Comparison of ENCODE assay signal across 19 cellular contexts in the genomic region with DNA sequence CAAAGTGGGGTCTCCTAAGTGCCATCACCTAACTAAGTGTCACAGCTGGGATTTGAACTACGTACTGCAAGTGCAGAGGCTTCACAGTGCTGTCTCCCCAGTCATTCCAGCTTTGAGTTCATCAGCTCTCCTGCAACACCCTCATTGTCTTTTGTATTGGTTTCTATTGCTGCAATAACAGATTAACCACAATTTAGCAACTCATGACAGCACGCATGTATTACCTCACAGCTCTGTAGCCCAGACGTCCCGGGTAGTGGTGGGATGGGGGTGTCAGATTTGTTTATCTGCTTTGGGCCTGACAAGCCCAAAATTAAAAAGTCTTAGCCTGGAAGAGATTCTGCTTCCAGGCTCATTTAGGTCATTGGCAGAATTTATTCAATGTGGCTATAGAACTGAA.
"Had no signal": no experiment of that assay in that cellular context is flagged by ENCODE, and none has a peak within 500 bp of the region (broad histone marks: within the 10 kb centered on the region; RNA-seq: fewer than 3 reads in every experiment).

No MANE protein-coding gene starts in this region.

- H3K9me3 ChIP-seq: ovary, psoas muscle, right atrium auricular region, spleen, thoracic aorta, upper lobe of left lung had no signal

- H3K27me3 ChIP-seq: ovary, right atrium auricular region, spleen, upper lobe of left lung had no signal

- ATAC-seq: left lobe of liver; naive thymus-derived CD8-positive, alpha-beta T cell; psoas muscle had no signal

- H3K36me3 ChIP-seq: ovary, right atrium auricular region, spleen, thoracic aorta, upper lobe of left lung had no signal

- H3K4me3 ChIP-seq: ovary, psoas muscle, right atrium auricular region, spleen, thoracic aorta, upper lobe of left lung had no signal

- H3K27ac ChIP-seq: ovary, psoas muscle, right atrium auricular region, spleen, thoracic aorta, upper lobe of left lung had no signal

- H3K4me1 ChIP-seq: psoas muscle, right atrium auricular region, spleen, upper lobe of left lung had no signal

- DNase-seq: activated CD4-positive, alpha-beta T cell treated with anti-CD3 and anti-CD28 coated beads, Interleukin-2, amount 10 ng/mL, durations not matched to agents 24 days and 14 days; activated gamma-delta T cell treated with Interleukin-2 at 50 U/mL for 16 hours; activated T-cell treated with anti-CD3 and anti-CD28 coated beads, Interleukin-2, amount 50 U/mL, for 1 hour; anterior cingulate cortex; caudate nucleus; dermis blood vessel endothelial cell; effector CD8-positive, alpha-beta T cell; foreskin melanocyte; naive thymus-derived CD8-positive, alpha-beta T cell; ovary; psoas muscle; spleen; stimulated activated CD4-positive, alpha-beta T cell treated with anti-CD3 and anti-CD28 coated beads, Interleukin-4, amount 100 ng/mL, for 1 hour; stimulated activated naive CD4-positive, alpha-beta T cell; T-helper 9 cell; upper lobe of left lung had no signal
